18 cellular contexts compared by ENCODE assay signal in genomic region chr6:142482249-142482648, GRCh38.
"Had no signal": no experiment of that assay in that cellular context is flagged by ENCODE, and none has a peak within 500 bp of the region (broad histone marks: within the 10 kb centered on the region; RNA-seq: fewer than 3 reads in every experiment).

No MANE protein-coding gene starts in this region.

- H3K4me1 Mint-ChIP-seq: memory B cell, nephron had no signal

- H3K27ac ChIP-seq: breast epithelium, esophagus squamous epithelium, foreskin keratinocyte, heart left ventricle, left ventricle myocardium inferior, psoas muscle, sigmoid colon, testis had no signal

- H3K36me3 ChIP-seq: breast epithelium, esophagus squamous epithelium, heart left ventricle, left ventricle myocardium inferior, sigmoid colon had no signal

- H3K4me1 ChIP-seq: breast epithelium, esophagus squamous epithelium, heart left ventricle, left ventricle myocardium inferior, psoas muscle, sigmoid colon, testis had no signal

- H3K27me3 ChIP-seq: breast epithelium, esophagus squamous epithelium, foreskin keratinocyte, sigmoid colon, testis had no signal

- H3K27me3 Mint-ChIP-seq: activated naive CD8-positive, alpha-beta T cell had no signal

- H3K9me3 ChIP-seq: breast epithelium, esophagus squamous epithelium, left ventricle myocardium inferior, psoas muscle, sigmoid colon, testis had no signal

- H3K9me3 Mint-ChIP-seq: nephron had no signal

- ATAC-seq: activated T-cell treated with anti-CD3 and anti-CD28 coated beads, Interleukin-2, amount 50 U/mL, for 4 hours; heart left ventricle; psoas muscle; stimulated activated naive CD8-positive, alpha-beta T cell treated with anti-CD3 and anti-CD28 coated beads, Interleukin-15, Interleukin-2, amounts not matched to agents 100 U/mL and 50 U/mL, for 24 hours had no signal

- H3K4me3 ChIP-seq: breast epithelium, esophagus squamous epithelium, heart left ventricle, left ventricle myocardium inferior, psoas muscle, sigmoid colon, testis had no signal

- H3K27ac Mint-ChIP-seq: activated naive CD8-positive, alpha-beta T cell; memory B cell; nephron had no signal

- H3K4me3 Mint-ChIP-seq: activated naive CD8-positive, alpha-beta T cell; activated T-cell treated with anti-CD3 and anti-CD28 coated beads, Interleukin-2, amount 50 U/mL, for 4 hours; memory B cell; nephron had no signal

- H3K36me3 Mint-ChIP-seq: activated naive CD8-positive, alpha-beta T cell; memory B cell had no signal

- DNase-seq: activated CD4-positive, alpha-beta T cell treated with anti-CD3 and anti-CD28 coated beads for 1 hour; activated CD4-positive, alpha-beta T cell treated with anti-CD3 and anti-CD28 coated beads, Interleukin-2, amount 50 U/mL, for 48 hours; activated gamma-delta T cell; activated T-cell treated with anti-CD3 and anti-CD28 coated beads, Interleukin-2, amount 50 U/mL, for 4 hours; esophagus squamous epithelium; foreskin keratinocyte; heart left ventricle; islet precursor cell; left ventricle myocardium inferior; psoas muscle; sigmoid colon; stimulated activated CD4-positive, alpha-beta T cell treated with anti-CD3 and anti-CD28 coated beads, Interleukin-12 subunit alpha, Interleukin-12 subunit beta, amount 100 ng/mL, for 4 hours; stimulated activated naive CD8-positive, alpha-beta T cell treated with anti-CD3 and anti-CD28 coated beads, Interleukin-15, Interleukin-2, amounts not matched to agents 100 U/mL and 50 U/mL, for 24 hours; testis had no signal
